Comparison of ENCODE assay signal across 17 cellular contexts in the genomic region with DNA sequence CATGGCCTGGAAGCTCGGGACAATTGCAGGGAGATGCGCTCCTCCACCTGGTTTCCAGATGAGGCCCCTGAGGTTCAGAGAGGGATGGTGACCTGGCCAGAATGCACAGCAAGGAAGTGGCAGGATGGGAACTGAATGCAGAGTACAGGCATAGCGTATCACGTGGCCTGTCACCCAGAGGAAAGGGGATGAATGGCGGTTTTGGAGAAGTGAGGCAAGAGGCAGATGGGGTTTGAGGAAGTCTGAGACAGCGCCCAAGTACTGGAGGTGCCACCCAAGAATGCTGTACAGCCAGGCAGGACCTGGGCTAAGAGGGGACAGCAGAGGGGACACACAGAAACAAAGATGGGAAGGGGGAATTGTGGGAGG. TPM values are rescaled to one million over a fixed set of nuclear protein-coding genes. Genes with fewer than 3 reads are reported as not detected.
DNase-seq lines count a peak whose midpoint lies in the region; ATAC-seq and TF ChIP-seq lines count a peak whose summit lies in the region.
"Had no signal": no experiment of that assay in that cellular context is flagged by ENCODE, and none has a peak within 500 bp of the region (broad histone marks: within the 10 kb centered on the region; RNA-seq: fewer than 3 reads in every experiment).

No MANE protein-coding gene starts in this region.

- no peak overlapping the region for H3K23ac ChIP-seq in mesendoderm (ENCODE audit: low read length)

- H3K4ac ChIP-seq in mesendoderm (ENCODE audit: low read depth, low read length), result no peak overlapping the region

- H3K4me2 ChIP-seq in mesendoderm (ENCODE audit: low read length), result no peak overlapping the region
- H3K4me2 ChIP-seq: A549 had no signal

- no peak overlapping the region for H3K9ac ChIP-seq in mesendoderm (ENCODE audit: low read length)

- H2AK5ac ChIP-seq in mesendoderm (ENCODE audit: low read length), result no peak overlapping the region

- no peak overlapping the region for H2BK15ac ChIP-seq in mesendoderm (replicated peaks; ENCODE audit: low read depth)

- intact Hi-C loops in adrenal gland (cut with DNase I) (no loop called here), vagina (cut with DNase I) (no loop called here)

- H3K36me3 ChIP-seq in adrenal gland (replicated peaks in 1 of 2) (peaks cover 0 to 2% of the 10 kb centered on the region in 2 donors), vagina (no peaks in the 10 kb centered on the region), mesendoderm (ENCODE audit: control insufficient read depth, insufficient read depth, low read length) (no peaks in the 10 kb centered on the region)

- in situ Hi-C loops in G401 (cut with HindIII; ENCODE audit: low sequenced_read_pairs), result no loop called here

- no peaks in the 10 kb centered on the region for H3K27me3 ChIP-seq in adrenal gland
- H3K27me3 ChIP-seq in vagina, result no peaks in the 10 kb centered on the region
- no peaks in the 10 kb centered on the region for H3K27me3 ChIP-seq in mesendoderm (ENCODE audit: insufficient read depth, low read length, poor library complexity)

- DNase-seq in activated CD4-positive, CD25-positive, alpha-beta regulatory T cell treated with anti-CD3 and anti-CD28 coated beads, Interleukin-2, amount 50 U/mL, for 72 hours, result peak; percentile 14
- no peak for DNase-seq in activated CD4-positive, CD25-positive, alpha-beta regulatory T cell (lab: John Stamatoyannopoulos, UW)
- peak in 5 of 7 donors; percentile 37 to 64 (median 49) for DNase-seq in adrenal gland
- DNase-seq in medulla oblongata (ENCODE audit: extremely low spot score), result peak; percentile 77
- no peak for DNase-seq in vagina (ENCODE audit: extremely low spot score in 2 of 2)
- no peak for DNase-seq in mesendoderm
- DNase-seq in G401 (ENCODE audit: low spot score), result no peak
- DNase-seq: cerebellar nuclear complex; COR-L47; H9; kidney glomerular epithelial cell; natural killer cell; NCI-H2081; stimulated activated naive CD4-positive, alpha-beta T cell treated with Interleukin-2 at 50 U/mL for 16 hours had no signal

- no peak for ATAC-seq in HG03280 (IDR thresholded peaks at IDR 0.05; ENCODE audit: unreplicated experiment)
- ATAC-seq: A549; activated CD4-positive, CD25-positive, alpha-beta regulatory T cell treated with anti-CD3 and anti-CD28 coated beads, Interleukin-2, amount 50 U/mL, for 24 hours had no signal

- no peak overlapping the region for H3K4me3 ChIP-seq in adrenal gland
- H3K4me3 ChIP-seq in vagina, result no peak overlapping the region
- no peak overlapping the region for H3K4me3 ChIP-seq in mesendoderm (ENCODE audit: low read length)
- H3K4me3 ChIP-seq: A549 had no signal

- H3K9me3 ChIP-seq in adrenal gland (replicated peaks in 1 of 3) (no peaks in the 10 kb centered on the region), vagina (no peaks in the 10 kb centered on the region)
- H3K9me3 ChIP-seq: A549 had no signal

- H3K79me1 ChIP-seq in mesendoderm (ENCODE audit: low read length), result no peaks in the 10 kb centered on the region

- no peak overlapping the region for H4K8ac ChIP-seq in mesendoderm (ENCODE audit: low read depth, low read length)

- TF ChIP-seq POLR2A in adrenal gland (IDR thresholded peaks at IDR 0.05) (no peak), vagina (IDR thresholded peaks at IDR 0.05) (no peak)

- no peak overlapping the region for H2BK5ac ChIP-seq in mesendoderm (ENCODE audit: low read length)

- 79 to 89% (median 83%) methylated on average over 6 of the region's 6 CpGs for WGBS in adrenal gland, 4 donors
- WGBS in mesendoderm (ENCODE audit: extremely low coverage, insufficient coverage, low lambda C conversion rate), result no CpG with 5 or more reads among the region's 6 CpGs

- no peak overlapping the region for H3K18ac ChIP-seq in mesendoderm (ENCODE audit: low read length)

- TF ChIP-seq CTCF in adrenal gland (IDR thresholded peaks at IDR 0.05) (peak in 1 of 6 experiments; percentile 6), vagina (IDR thresholded peaks at IDR 0.05) (no peak)

- H3K4me1 ChIP-seq in adrenal gland (replicated peaks in 1 of 2), result peaks cover 0 to 40% of the 10 kb centered on the region in 2 donors
- peaks cover 74% of the 10 kb centered on the region for H3K4me1 ChIP-seq in vagina
- H3K4me1 ChIP-seq in mesendoderm (ENCODE audit: control insufficient read depth, low read depth, low read length), result peaks cover 10% of the 10 kb centered on the region

- no peak overlapping the region for H4K5ac ChIP-seq in mesendoderm (ENCODE audit: low read length)

- H2BK120ac ChIP-seq in mesendoderm (ENCODE audit: low read depth, low read length), result no peak overlapping the region

- peak overlapping the region in 2 of 5 donors; percentile 34 to 48 for H3K27ac ChIP-seq in adrenal gland
- peak overlapping the region; percentile 71 for H3K27ac ChIP-seq in vagina
- H3K27ac ChIP-seq in mesendoderm (ENCODE audit: low read depth, low read length), result no peak overlapping the region
- H3K27ac ChIP-seq: A549 had no signal

- no peaks in the 10 kb centered on the region for H3K79me2 ChIP-seq in mesendoderm (ENCODE audit: control insufficient read depth, insufficient read depth, low read length)

- no peak overlapping the region for H3K56ac ChIP-seq in mesendoderm (ENCODE audit: low read length)

RNA-seq across cellular contexts. Expression of gene RAB3IL1, which starts 4.9 kb away (rescaled TPM):
- total RNA-seq in adrenal gland (10 to 100 TPM; 10.9 to 23.7 (median 20.1) TPM), vagina (32.2 TPM)
- 10 to 100 TPM in 2 of 3 donors, 1 to 10 TPM in 1; 2.7 to 17.4 (median 15.5) TPM for polyA plus RNA-seq in adrenal gland
- polyA plus RNA-seq in mesendoderm (2013, experiment 1 of 2), result 1.4 TPM
- polyA plus RNA-seq in mesendoderm (2013, experiment 2 of 2), result 2.3 TPM
- 12.4 and 19.0 TPM in 2 replicates for total RNA-seq in G401 (2014; rRNA removed; shearing (Covaris generic))
- total RNA-seq: natural killer cell had no signal

RNA-seq across cellular contexts. Expression of gene FADS3, which starts 21.2 kb away (rescaled TPM):
- total RNA-seq in adrenal gland (100 to 1,000 TPM in 6 of 8 donors, 10 to 100 TPM in 2; 74.5 to 145 (median 112) TPM), vagina (41.5 TPM)
- polyA plus RNA-seq in adrenal gland, result 100 to 1,000 TPM in 2 of 3 donors, 10 to 100 TPM in 1; 98.2 to 175 (median 103) TPM
- polyA plus RNA-seq in mesendoderm (2013, experiment 1 of 2), result 14.4 TPM
- 13.9 TPM for polyA plus RNA-seq in mesendoderm (2013, experiment 2 of 2)
- 44.4 and 47.1 TPM in 2 replicates for total RNA-seq in G401 (2014; rRNA removed; shearing (Covaris generic))

RNA-seq across cellular contexts. Expression of gene BEST1, which starts 37.6 kb away (rescaled TPM):
- total RNA-seq in adrenal gland (1 to 10 TPM; 2.4 to 5.2 (median 3.9) TPM), vagina (4.4 TPM)
- polyA plus RNA-seq in adrenal gland, result 1 to 10 TPM; 1.4 to 6.8 (median 4.8) TPM
- 0.20 TPM for polyA plus RNA-seq in mesendoderm (2013, experiment 1 of 2)
- 0.28 TPM for polyA plus RNA-seq in mesendoderm (2013, experiment 2 of 2)
- total RNA-seq in G401 (2014; rRNA removed; shearing (Covaris generic)), result 0.10 and 0.18 TPM in 2 replicates

RNA-seq across cellular contexts. Expression of gene FTH1, which starts 54.9 kb away (rescaled TPM):
- total RNA-seq in adrenal gland, result 1,000 to 10,000 TPM; 1,483 to 5,565 (median 3,595) TPM
- polyA plus RNA-seq in adrenal gland, result 1,000 to 10,000 TPM; 2,586 to 4,544 (median 2,902) TPM
- total RNA-seq in vagina, result 2,421 TPM
- polyA plus RNA-seq in mesendoderm (2013, experiment 1 of 2), result 1,625 TPM
- 1,633 TPM for polyA plus RNA-seq in mesendoderm (2013, experiment 2 of 2)
- 588 and 699 TPM in 2 replicates for total RNA-seq in G401 (2014; rRNA removed; shearing (Covaris generic))

Comparison
In these comparisons a context has a peak if more than half of its experiments do, and no peak if none do; other contexts are left out.
1. DNase-seq: peak in activated CD4-positive, CD25-positive, alpha-beta regulatory T cell treated with anti-CD3 and anti-CD28 coated beads, Interleukin-2, amount 50 U/mL, for 72 hours (single experiment), adrenal gland (5 of 7) and medulla oblongata (single experiment); none in activated CD4-positive, CD25-positive, alpha-beta regulatory T cell (0 of 4), vagina (0 of 2), mesendoderm (single experiment) and G401 (single experiment).